10 cellular contexts compared by ENCODE assay signal in the genomic region with DNA sequence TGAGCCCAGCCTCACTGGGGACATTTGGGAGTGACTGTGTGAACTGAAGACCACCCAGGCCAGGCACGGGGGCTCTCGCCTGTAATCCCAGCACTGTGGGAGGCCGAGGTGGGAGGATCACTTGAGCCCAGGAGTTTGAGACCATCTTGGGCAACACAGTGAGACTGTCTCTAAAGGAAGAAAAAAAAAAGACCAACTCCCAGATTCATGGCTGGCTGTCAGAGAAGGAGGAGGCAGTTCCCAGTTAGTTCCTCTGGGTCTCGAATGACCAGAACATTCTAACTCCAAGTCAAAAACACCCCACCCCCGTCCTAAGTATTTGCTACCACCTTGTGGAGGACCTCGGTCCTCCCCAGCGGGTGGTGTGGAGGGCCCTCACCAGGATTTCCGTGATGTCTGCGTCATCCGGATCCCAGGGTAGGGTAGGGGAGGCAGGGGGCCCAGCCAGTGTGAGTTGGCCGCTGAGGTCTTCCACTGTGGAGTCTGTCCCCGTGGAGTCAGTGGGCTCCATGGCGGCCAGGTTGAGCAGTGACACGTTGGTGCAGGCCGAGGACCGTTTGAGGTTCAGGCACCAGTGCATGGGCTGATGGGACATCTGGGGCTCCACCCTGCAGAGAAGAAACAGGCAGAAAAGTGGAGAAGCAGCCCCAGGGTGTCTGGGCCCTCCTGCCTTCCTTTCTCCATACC. TPM values are rescaled to one million over a fixed set of nuclear protein-coding genes. Genes with fewer than 3 reads are reported as not detected.
DNase-seq lines count a peak whose midpoint lies in the region; ATAC-seq, FAIRE-seq and TF ChIP-seq lines count a peak whose summit lies in the region.
"Had no signal": no experiment of that assay in that cellular context is flagged by ENCODE, and none has a peak within 500 bp of the region (broad histone marks: within the 10 kb centered on the region; RNA-seq: fewer than 3 reads in every experiment).

No MANE protein-coding gene starts in this region.

- POLR2A ChIA-PET in K562 (lab: Yijun Ruan, JAX): interaction anchor here (0.7 to 1.2 kb wide), 3 partner anchors 13 to 114 kb away, joined by 3 read pairs; partner anchors contain the start of gene PRMT1

- in situ Hi-C loops in K562 (cut with MboI): no loop called here

- H3K9me3 Mint-ChIP-seq in CD14-positive monocyte: peaks cover 0 to 3% (median 0%) of the 10 kb centered on the region in 7 donors

- H3K36me3 ChIP-seq in K562 (ENCODE audit: control insufficient read depth, insufficient read depth, low read length): no peaks in the 10 kb centered on the region
- H3K36me3 ChIP-seq in mesodermal cell (ENCODE audit: control insufficient read depth, insufficient read depth, low read length): no peaks in the 10 kb centered on the region

- DNase-seq in CD14-positive monocyte (ENCODE audit: low spot score) (no peak), M059J (ENCODE audit: low read depth) (peak; percentile 44), K562 (ENCODE audit: extremely low read depth in 1 of 4, low spot score in 3 of 4) (peak; percentile 75 to 88 (median 80)), D341Med (ENCODE audit: low spot score) (no peak), NCI-H1417 (lab: John Stamatoyannopoulos, UW) (no peak)
- DNase-seq: stimulated activated CD4-positive, alpha-beta T cell treated with anti-CD3 and anti-CD28 coated beads, Interleukin-12 subunit alpha, Interleukin-12 subunit beta, amount 100 ng/mL, for 4 hours had no signal

- TF ChIP-seq POLR2A in K562 (conservative IDR thresholded peaks at IDR 0.05): peak; percentile 73

- H3K4me1 ChIP-seq in K562 (replicated peaks in 1 of 2; ENCODE audit: control insufficient read depth in 2 of 2, insufficient read depth in 2 of 2, low read length in 2 of 2) (peaks cover 28 to 33% of the 10 kb centered on the region in 2 experiments), mesodermal cell (ENCODE audit: control insufficient read depth, insufficient read depth, low read length, poor library complexity, severe bottlenecking) (peaks cover 24% of the 10 kb centered on the region)

- ATAC-seq in K562: peak; percentile 53
- ATAC-seq in HG03378 (IDR thresholded peaks at IDR 0.05; ENCODE audit: unreplicated experiment): no peak
- no peak for ATAC-seq in HG02642 (IDR thresholded peaks at IDR 0.05; ENCODE audit: poor library complexity, unreplicated experiment)

- TF ChIP-seq CTCF in CD14-positive monocyte (IDR thresholded peaks at IDR 0.05): no peak
- peak; percentile 75 to 90 (median 90) for TF ChIP-seq CTCF in K562 (IDR thresholded peaks at IDR 0.05 in 2 of 3, conservative IDR thresholded peaks at IDR 0.05 in 1 of 3; ENCODE audit: insufficient read depth in 2 of 3, low read depth in 1 of 3, low read length in 3 of 3)

- BruUV-seq in K562 (replicated peaks; lab: Mats Ljungman, UMichigan): TSS peak; percentile 65

- intact Hi-C loops in CD14-positive monocyte (cut with micrococcal nuclease) (no loop called here), K562 (cut with micrococcal nuclease) (loop anchor here (2.0 to 5.0 kb wide), 2 partner anchors 77 to 169 kb away; partner anchors contain the start of gene PRR12)

- peak; percentile 68 to 84 for TF ChIP-seq RAD21 in K562 (CRISPR knock-in tag; conservative IDR thresholded peaks at IDR 0.05 in 1 of 2, IDR thresholded peaks at IDR 0.05 in 1 of 2)

- H3K9me3 ChIP-seq in K562 (replicated peaks; ENCODE audit: control insufficient read depth, insufficient read depth, low read depth, low read length) (no peaks in the 10 kb centered on the region), mesodermal cell (ENCODE audit: control insufficient read depth, low read length) (peaks cover under 1% of the 10 kb centered on the region)

- CTCF ChIA-PET in K562 (lab: Yijun Ruan, JAX; ENCODE audit: low intra/inter-chr PET ratio): interaction anchor here (1.7 kb wide), 1 partner anchor 82 kb away, joined by 5 read pairs; no protein-coding TSS in a partner anchor

- no peak for TF ChIP-seq EP300 in K562 (IDR thresholded peaks at IDR 0.05; ENCODE audit: low read length)

- FAIRE-seq in K562 (lab: Jason Lieb, UNC): peak; percentile 87

- H3K27ac Mint-ChIP-seq in CD14-positive monocyte: peak overlapping the region; percentile 24 to 83 (median 72)

- H4K20me1 ChIP-seq in K562 (replicated peaks; ENCODE audit: control insufficient read depth, insufficient read depth, low read length): no peaks in the 10 kb centered on the region

- H3K4me2 ChIP-seq in K562 (ENCODE audit: insufficient read depth, low read length): peak overlapping the region; percentile 75

- WGBS in K562 (ENCODE audit: insufficient coverage, low coverage, missing lambda C conversion rate): 12% methylated on average over 15 of the region's 16 CpGs
- 83 to 86% methylated on average over 8 to 13 of the region's 16 CpGs for WGBS in mesodermal cell (ENCODE audit: insufficient coverage in 2 of 2), 2 experiments

- no peaks in the 10 kb centered on the region for H3K9me1 ChIP-seq in K562 (ENCODE audit: control insufficient read depth, insufficient read depth, low read length)

- H3K27ac ChIP-seq in K562 (ENCODE audit: extremely low read depth, low read depth, low read length): peak overlapping the region; percentile 77
- peak overlapping the region; percentile 36 for H3K27ac ChIP-seq in mesodermal cell (ENCODE audit: low read depth, low read length, severe bottlenecking)
- H3K27ac ChIP-seq: epithelial cell of prostate had no signal

- H3K4me3 Mint-ChIP-seq in CD14-positive monocyte: peak overlapping the region; percentile 37 to 59

- H3K79me2 ChIP-seq in K562 (ENCODE audit: control insufficient read depth, insufficient read depth, low read length): peaks cover 5% of the 10 kb centered on the region; the same call in 1 of the 3 replicates

- peaks cover 0 to 8% (median 6%) of the 10 kb centered on the region in 3 donors for H3K27me3 Mint-ChIP-seq in CD14-positive monocyte (ENCODE audit: low read depth in 3 of 3)

- no peaks in the 10 kb centered on the region for H3K27me3 ChIP-seq in K562 (ENCODE audit: control insufficient read depth in 2 of 2, insufficient read depth in 2 of 2, low read length in 2 of 2)

- peaks cover 23% of the 10 kb centered on the region for H3K4me1 Mint-ChIP-seq in CD14-positive monocyte

- H3K4me3 ChIP-seq in K562 (peak overlapping the region; percentile 24; the same call in 1 of the 2 replicates), mesodermal cell (ENCODE audit: extremely low read depth, insufficient read depth, low read length, poor library complexity, severe bottlenecking) (no peak overlapping the region)

- peak overlapping the region; percentile 98 for H2AFZ ChIP-seq in K562 (ENCODE audit: low read depth, low read length)

- H3K9ac ChIP-seq in K562 (ENCODE audit: insufficient read depth in 1 of 2, low read depth in 2 of 2, low read length in 2 of 2): peak overlapping the region; percentile 70 to 82

- no peaks in the 10 kb centered on the region for H3K36me3 Mint-ChIP-seq in CD14-positive monocyte

RNA-seq across cellular contexts. Expression of gene TSKS, which starts 1.3 kb away (rescaled TPM):
- polyA plus RNA-seq in CD14-positive monocyte (under 1 TPM; 0.37 to 0.51 TPM), K562 (2011; rRNA removed) (0.75 and 1.4 TPM in 2 replicates), K562 (2014; fragmentation: Illumina TruSeq; extraction: Trizol) (0.70 and 1.2 TPM in 2 replicates), K562 (2014; fragmentation: Nextera tagmentation; extraction: Ambion mirVana) (under 1 TPM; 0.14 to 0.35 TPM), K562 (2014; rRNA removed) (1.9 and 2.2 TPM in 2 replicates)
- not detected in 2 replicates for total RNA-seq in M059J (2014; rRNA removed; shearing (Covaris generic))
- total RNA-seq in K562 (2011; cell fraction: chromatin; rRNA removed; ENCODE audit: low replicate concordance): 3.2 and 5.6 TPM in 2 replicates
- total RNA-seq in K562 (2011; cell fraction: nucleolus; rRNA removed): 4.0 and 5.0 TPM in 2 replicates
- 2.4 TPM in 2 replicates for total RNA-seq in K562 (2011; cell fraction: nucleoplasm; rRNA removed)
- total RNA-seq in K562 (2014; rRNA removed) (3.3 and 4.5 TPM in 2 replicates), K562 (2014; rRNA removed; fragmentation: Illumina TruSeq; extraction: Trizol) (0.64 and 0.80 TPM in 2 replicates), K562 (2015; rRNA removed; fragmentation: Illumina TruSeq; extraction: Trizol) (1.2 and 1.3 TPM in 2 replicates), K562 (2021) (2.3 and 2.4 TPM in 2 replicates)
- polyA plus RNA-seq in K562 (2011; cell fraction: cytosol; rRNA removed): 1.0 and 1.6 TPM in 2 replicates
- polyA plus RNA-seq in K562 (2011; cell fraction: nucleus; rRNA removed): 2.7 and 3.3 TPM in 2 replicates
- polyA plus RNA-seq in K562 (2012): 2.9 and 4.5 TPM in 2 replicates
- 0.42 and 0.49 TPM in 2 replicates for polyA minus RNA-seq in K562 (2011; rRNA and poly(A)+ RNA removed)
- polyA minus RNA-seq in K562 (2011; cell fraction: cytosol; rRNA and poly(A)+ RNA removed): 0.86 and 1.0 TPM in 2 replicates
- polyA minus RNA-seq in K562 (2011; cell fraction: nucleus; rRNA and poly(A)+ RNA removed): 1.4 and 2.2 TPM in 2 replicates
- not detected for polyA plus RNA-seq in mesodermal cell (2013, experiment 1 of 2)
- polyA plus RNA-seq in mesodermal cell (2013, experiment 2 of 2): not detected

RNA-seq across cellular contexts. Expression of gene AP2A1, which starts 5.0 kb away (rescaled TPM):
- polyA plus RNA-seq in CD14-positive monocyte: 10 to 100 TPM; 12.1 to 15.1 TPM
- total RNA-seq in M059J (2014; rRNA removed; shearing (Covaris generic)): 74.4 and 113 TPM in 2 replicates
- 142 and 352 TPM in 2 replicates for total RNA-seq in K562 (2011; cell fraction: chromatin; rRNA removed; ENCODE audit: low replicate concordance)
- 179 and 183 TPM in 2 replicates for total RNA-seq in K562 (2011; cell fraction: nucleolus; rRNA removed)
- 173 and 215 TPM in 2 replicates for total RNA-seq in K562 (2011; cell fraction: nucleoplasm; rRNA removed)
- 77.6 and 109 TPM in 2 replicates for total RNA-seq in K562 (2014; rRNA removed)
- total RNA-seq in K562 (2014; rRNA removed; fragmentation: Illumina TruSeq; extraction: Trizol): 21.5 and 23.4 TPM in 2 replicates
- total RNA-seq in K562 (2015; rRNA removed; fragmentation: Illumina TruSeq; extraction: Trizol): 29.1 and 31.8 TPM in 2 replicates
- total RNA-seq in K562 (2021): 138 and 150 TPM in 2 replicates
- 31.9 and 75.2 TPM in 2 replicates for polyA plus RNA-seq in K562 (2011; rRNA removed)
- 57.0 and 118 TPM in 2 replicates for polyA plus RNA-seq in K562 (2011; cell fraction: cytosol; rRNA removed)
- 98.4 and 141 TPM in 2 replicates for polyA plus RNA-seq in K562 (2011; cell fraction: nucleus; rRNA removed)
- 97.7 and 117 TPM in 2 replicates for polyA plus RNA-seq in K562 (2012)
- polyA plus RNA-seq in K562 (2014; fragmentation: Illumina TruSeq; extraction: Trizol): 47.0 and 81.3 TPM in 2 replicates
- 1 to 10 TPM in 1 of 2 experiments, under 1 TPM in 1; 0.55 to 1.5 TPM for polyA plus RNA-seq in K562 (2014; fragmentation: Nextera tagmentation; extraction: Ambion mirVana)
- 89.6 and 91.9 TPM in 2 replicates for polyA plus RNA-seq in K562 (2014; rRNA removed)
- 65.8 and 75.2 TPM in 2 replicates for polyA minus RNA-seq in K562 (2011; rRNA and poly(A)+ RNA removed)
- 102 and 161 TPM in 2 replicates for polyA minus RNA-seq in K562 (2011; cell fraction: cytosol; rRNA and poly(A)+ RNA removed)
- 54.4 and 66.2 TPM in 2 replicates for polyA minus RNA-seq in K562 (2011; cell fraction: nucleus; rRNA and poly(A)+ RNA removed)
- 104 TPM for polyA plus RNA-seq in mesodermal cell (2013, experiment 1 of 2)
- 92.7 TPM for polyA plus RNA-seq in mesodermal cell (2013, experiment 2 of 2)

RNA-seq across cellular contexts. Expression of gene FUZ, which starts 51.3 kb away (rescaled TPM):
- polyA plus RNA-seq in CD14-positive monocyte (1 to 10 TPM; 5.3 TPM), K562 (2011; rRNA removed) (2.7 and 3.6 TPM in 2 replicates), K562 (2014; fragmentation: Illumina TruSeq; extraction: Trizol) (3.2 and 4.5 TPM in 2 replicates), K562 (2014; fragmentation: Nextera tagmentation; extraction: Ambion mirVana) (under 1 TPM in 1 of 2 experiments, not detected in 1; 0.17 TPM), K562 (2014; rRNA removed) (4.7 and 11.5 TPM in 2 replicates)
- 23.2 and 28.6 TPM in 2 replicates for total RNA-seq in M059J (2014; rRNA removed; shearing (Covaris generic))
- total RNA-seq in K562 (2011; cell fraction: chromatin; rRNA removed; ENCODE audit: low replicate concordance): 5.3 and 13.3 TPM in 2 replicates
- total RNA-seq in K562 (2011; cell fraction: nucleolus; rRNA removed): 8.2 and 9.1 TPM in 2 replicates
- total RNA-seq in K562 (2011; cell fraction: nucleoplasm; rRNA removed): 8.2 and 8.4 TPM in 2 replicates
- total RNA-seq in K562 (2014; rRNA removed) (6.6 and 10.6 TPM in 2 replicates), K562 (2014; rRNA removed; fragmentation: Illumina TruSeq; extraction: Trizol) (1.9 and 3.5 TPM in 2 replicates), K562 (2015; rRNA removed; fragmentation: Illumina TruSeq; extraction: Trizol) (2.9 and 3.8 TPM in 2 replicates), K562 (2021) (6.7 and 7.6 TPM in 2 replicates)
- polyA plus RNA-seq in K562 (2011; cell fraction: cytosol; rRNA removed): 4.8 and 5.7 TPM in 2 replicates
- polyA plus RNA-seq in K562 (2011; cell fraction: nucleus; rRNA removed): 7.4 and 9.5 TPM in 2 replicates
- polyA plus RNA-seq in K562 (2012): 6.3 and 6.4 TPM in 2 replicates
- polyA minus RNA-seq in K562 (2011; rRNA and poly(A)+ RNA removed): 2.0 and 2.2 TPM in 2 replicates
- 2.6 and 6.6 TPM in 2 replicates for polyA minus RNA-seq in K562 (2011; cell fraction: cytosol; rRNA and poly(A)+ RNA removed)
- 1.2 and 3.7 TPM in 2 replicates for polyA minus RNA-seq in K562 (2011; cell fraction: nucleus; rRNA and poly(A)+ RNA removed)
- 19.3 TPM for polyA plus RNA-seq in mesodermal cell (2013, experiment 1 of 2)
- polyA plus RNA-seq in mesodermal cell (2013, experiment 2 of 2): 20.1 TPM

RNA-seq across cellular contexts. Expression of gene MED25, which starts 56.3 kb away (rescaled TPM):
- 10 to 100 TPM; 13.9 to 18.5 TPM for polyA plus RNA-seq in CD14-positive monocyte
- 30.2 and 45.6 TPM in 2 replicates for total RNA-seq in M059J (2014; rRNA removed; shearing (Covaris generic))
- 109 and 190 TPM in 2 replicates for total RNA-seq in K562 (2011; cell fraction: chromatin; rRNA removed; ENCODE audit: low replicate concordance)
- 97.8 and 99.2 TPM in 2 replicates for total RNA-seq in K562 (2011; cell fraction: nucleolus; rRNA removed)
- 109 and 111 TPM in 2 replicates for total RNA-seq in K562 (2011; cell fraction: nucleoplasm; rRNA removed)
- 19.3 and 30.1 TPM in 2 replicates for total RNA-seq in K562 (2014; rRNA removed)
- 15.7 and 17.1 TPM in 2 replicates for total RNA-seq in K562 (2014; rRNA removed; fragmentation: Illumina TruSeq; extraction: Trizol)
- total RNA-seq in K562 (2015; rRNA removed; fragmentation: Illumina TruSeq; extraction: Trizol): 14.5 and 16.0 TPM in 2 replicates
- 83.5 and 93.9 TPM in 2 replicates for total RNA-seq in K562 (2021)
- 23.0 and 31.0 TPM in 2 replicates for polyA plus RNA-seq in K562 (2011; rRNA removed)
- 18.3 and 19.6 TPM in 2 replicates for polyA plus RNA-seq in K562 (2011; cell fraction: cytosol; rRNA removed)
- polyA plus RNA-seq in K562 (2011; cell fraction: nucleus; rRNA removed): 111 and 131 TPM in 2 replicates
- 57.3 and 63.8 TPM in 2 replicates for polyA plus RNA-seq in K562 (2012)
- polyA plus RNA-seq in K562 (2014; fragmentation: Illumina TruSeq; extraction: Trizol): 56.7 and 72.9 TPM in 2 replicates
- 1 to 10 TPM; 4.1 to 4.4 TPM for polyA plus RNA-seq in K562 (2014; fragmentation: Nextera tagmentation; extraction: Ambion mirVana)
- polyA plus RNA-seq in K562 (2014; rRNA removed): 37.8 and 40.3 TPM in 2 replicates
- 20.8 and 22.4 TPM in 2 replicates for polyA minus RNA-seq in K562 (2011; rRNA and poly(A)+ RNA removed)
- polyA minus RNA-seq in K562 (2011; cell fraction: cytosol; rRNA and poly(A)+ RNA removed): 35.9 and 50.9 TPM in 2 replicates
- 38.8 and 53.6 TPM in 2 replicates for polyA minus RNA-seq in K562 (2011; cell fraction: nucleus; rRNA and poly(A)+ RNA removed)
- polyA plus RNA-seq in mesodermal cell (2013, experiment 1 of 2): 73.0 TPM
- 63.7 TPM for polyA plus RNA-seq in mesodermal cell (2013, experiment 2 of 2)

Comparison
In these comparisons a context has a peak if more than half of its experiments do, and no peak if none do; other contexts are left out.
1. DNase-seq: peak in M059J (single experiment) and K562 (4 of 4); none in CD14-positive monocyte (single experiment), D341Med (single experiment) and NCI-H1417 (0 of 3).